In the genomic region with DNA sequence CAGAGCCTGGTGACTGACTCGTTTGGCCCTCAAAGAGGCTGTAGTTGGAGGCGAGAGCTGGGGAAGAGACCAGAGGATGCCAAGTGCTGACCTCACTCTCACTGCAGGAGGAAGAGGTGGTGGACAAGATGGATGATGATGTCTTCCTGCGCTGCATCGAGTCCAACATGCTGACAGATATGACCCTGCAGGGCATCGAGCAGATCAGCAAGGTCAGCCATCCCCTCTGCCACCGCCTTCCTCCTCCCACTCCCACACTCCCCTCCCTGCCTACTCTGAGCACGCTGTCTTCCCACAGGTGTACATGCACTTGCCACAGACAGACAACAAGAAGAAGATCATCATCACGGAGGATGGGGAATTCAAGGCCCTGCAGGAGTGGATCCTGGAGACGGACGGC, we compare ENCODE assay signal across 23 cellular contexts. TPM values are rescaled to one million over a fixed set of nuclear protein-coding genes. Genes with fewer than 3 reads are reported as not detected.
A peak's percentile ranks its signal among the peaks of the same experiment; 100 is the strongest.
DNase-seq lines count a peak whose midpoint lies in the region; ATAC-seq and TF ChIP-seq lines count a peak whose summit lies in the region.
"Had no signal": no experiment of that assay in that cellular context is flagged by ENCODE, and none has a peak within 500 bp of the region (broad histone marks: within the 10 kb centered on the region; RNA-seq: fewer than 3 reads in every experiment).

No MANE protein-coding gene starts in this region.

- intact Hi-C loops in HCT116 (cut with micrococcal nuclease): loop anchor here (5.0 kb wide), 1 partner anchor 176 kb away; a partner anchor contains a TSS

- H3K4me3 Mint-ChIP-seq in activated naive CD8-positive, alpha-beta T cell treated with anti-CD3 and anti-CD28 coated beads for 36 hours: no peak overlapping the region
- H3K4me3 Mint-ChIP-seq: T-helper 1 cell treated with Interleukin-12 subunit alpha and Interleukin-12 subunit beta and Interleukin-4 antibody, amounts not matched to agents 30 μg/mL and 1 μg/mL, for 36 hours had no signal

- no peak for TF ChIP-seq RAD21 in HCT116 (IDR thresholded peaks at IDR 0.05; ENCODE audit: low read depth)

- no peak overlapping the region for H3K27ac ChIP-seq in HCT116 (ENCODE audit: low read depth, low read length)
- H3K27ac ChIP-seq in Karpas-422 (ENCODE audit: low read length): no peak overlapping the region
- H3K27ac ChIP-seq: hepatocyte, VCaP had no signal

- RAD21 ChIA-PET in HCT116 (lab: Charles Lee; ENCODE audit: low non-redundant PET in 1 of 2, low total read pairs in 2 of 2, uncharacterized antibody in 2 of 2, unreplicated experiment in 2 of 2): no interaction called here

- H3K9ac ChIP-seq in HCT116 (ENCODE audit: low read length) (no peak overlapping the region), Karpas-422 (ENCODE audit: low read length) (no peak overlapping the region)

- no peaks in the 10 kb centered on the region for H3K27me3 Mint-ChIP-seq in activated naive CD8-positive, alpha-beta T cell treated with anti-CD3 and anti-CD28 coated beads for 36 hours

- no peaks in the 10 kb centered on the region for H3K4me1 Mint-ChIP-seq in activated naive CD8-positive, alpha-beta T cell treated with anti-CD3 and anti-CD28 coated beads for 36 hours

- DNase-seq in HCT116 (ENCODE audit: low read depth, low spot score) (no peak), fibroblast of the aortic adventitia (ENCODE audit: low read depth) (peak; percentile 31), AG08395 (ENCODE audit: low spot score) (no peak), Karpas-422 (no peak)
- DNase-seq in activated naive CD8-positive, alpha-beta T cell treated with anti-CD3 and anti-CD28 coated beads for 36 hours: no peak
- DNase-seq: activated CD4-positive, alpha-beta T cell treated with anti-CD3 and anti-CD28 coated beads, Interleukin-2, amount 50 U/mL, for 4 hours; COR-L47; effector CD8-positive, alpha-beta T cell; islet precursor cell; NCI-H1436; NCI-H774; posterior cingulate gyrus; SIG-M5; stimulated activated CD4-positive, alpha-beta T cell treated with anti-CD3 and anti-CD28 coated beads, Interleukin-2, amount 100 ng/mL, for 48 hours had no signal

- H3K79me2 ChIP-seq in HCT116 (ENCODE audit: insufficient read depth, low read length) (peaks cover 13% of the 10 kb centered on the region; the same call in 1 of the 2 replicates), Karpas-422 (ENCODE audit: low read length) (no peaks in the 10 kb centered on the region)
- H3K79me2 ChIP-seq: hepatocyte had no signal

- no peak overlapping the region for H2AFZ ChIP-seq in HCT116 (ENCODE audit: low read depth, low read length, poor library complexity, severe bottlenecking)
- H2AFZ ChIP-seq in Karpas-422 (ENCODE audit: low read length): no peak overlapping the region
- H2AFZ ChIP-seq: hepatocyte had no signal

- H3K36me3 ChIP-seq in HCT116 (ENCODE audit: control insufficient read depth in 1 of 2, insufficient read depth in 2 of 2, low read length in 2 of 2) (peaks cover 51 to 79% of the 10 kb centered on the region in 2 experiments), Karpas-422 (ENCODE audit: insufficient read depth, low read length) (peaks cover 26% of the 10 kb centered on the region)

- CTCF ChIA-PET in HCT116 (lab: Charles Lee): no interaction called here

- H3K27me3 ChIP-seq in HCT116 (ENCODE audit: insufficient read depth, low read length) (no peaks in the 10 kb centered on the region), Karpas-422 (ENCODE audit: low read length) (no peaks in the 10 kb centered on the region)
- H3K27me3 ChIP-seq: hepatocyte had no signal

- H3K4me3 ChIP-seq in HCT116 (replicated peaks in 1 of 2; ENCODE audit: low read depth in 1 of 2, low read length in 2 of 2) (no peak overlapping the region), fibroblast of the aortic adventitia (ENCODE audit: low read depth, low read length) (no peak overlapping the region), Karpas-422 (ENCODE audit: low read length) (no peak overlapping the region)
- H3K4me3 ChIP-seq: hepatocyte had no signal

- H3K4me1 ChIP-seq in HCT116 (ENCODE audit: control insufficient read depth in 1 of 2, insufficient read depth in 2 of 2, low read length in 2 of 2) (no peaks in the 10 kb centered on the region), Karpas-422 (ENCODE audit: low read length) (no peaks in the 10 kb centered on the region)

- no peak overlapping the region for H3K4me2 ChIP-seq in HCT116 (ENCODE audit: low read length)
- H3K4me2 ChIP-seq in Karpas-422 (ENCODE audit: low read depth, low read length, poor library complexity, severe bottlenecking): no peak overlapping the region
- H3K4me2 ChIP-seq: hepatocyte had no signal

- H3K9me3 ChIP-seq in HCT116 (ENCODE audit: control insufficient read depth in 1 of 2, insufficient read depth in 1 of 2, low read depth in 1 of 2, low read length in 2 of 2): no peaks in the 10 kb centered on the region
- H3K9me3 ChIP-seq in Karpas-422 (ENCODE audit: low read length): no peaks in the 10 kb centered on the region

- H3K9me2 ChIP-seq in HCT116 (ENCODE audit: insufficient read depth) (no peaks in the 10 kb centered on the region), Karpas-422 (replicated peaks; ENCODE audit: insufficient read depth, low read length) (no peaks in the 10 kb centered on the region)

- TF ChIP-seq POLR2A in HCT116 (IDR thresholded peaks at IDR 0.05; ENCODE audit: borderline replicate concordance, extremely low read depth, insufficient read depth, insufficient read length): no peak

- H3K9me3 Mint-ChIP-seq in activated naive CD8-positive, alpha-beta T cell treated with anti-CD3 and anti-CD28 coated beads for 36 hours: no peaks in the 10 kb centered on the region
- H3K9me3 Mint-ChIP-seq: T-helper 1 cell treated with Interleukin-12 subunit alpha and Interleukin-12 subunit beta and Interleukin-4 antibody, amounts not matched to agents 30 μg/mL and 1 μg/mL, for 36 hours had no signal

- peak overlapping the region; percentile 11 for H3K27ac Mint-ChIP-seq in activated naive CD8-positive, alpha-beta T cell treated with anti-CD3 and anti-CD28 coated beads for 36 hours
- H3K27ac Mint-ChIP-seq: T-helper 1 cell treated with Interleukin-12 subunit alpha and Interleukin-12 subunit beta and Interleukin-4 antibody, amounts not matched to agents 30 μg/mL and 1 μg/mL, for 36 hours had no signal

- POLR2A ChIA-PET in HCT116 (lab: Charles Lee): no interaction called here

- H3K36me3 Mint-ChIP-seq in activated naive CD8-positive, alpha-beta T cell treated with anti-CD3 and anti-CD28 coated beads for 36 hours: peaks cover 42% of the 10 kb centered on the region

- H4K20me1 ChIP-seq in HCT116 (ENCODE audit: insufficient read depth): no peaks in the 10 kb centered on the region
- H4K20me1 ChIP-seq in Karpas-422 (ENCODE audit: insufficient read depth, low read depth, low read length): peaks cover 3% of the 10 kb centered on the region; the same call in 1 of the 2 replicates

- BruUV-seq in HCT116 (replicated peaks; lab: Mats Ljungman, UMichigan): no TSS peak

- no peak for ATAC-seq in HCT116
- no peak for ATAC-seq in activated CD4-positive, CD25-positive, alpha-beta regulatory T cell treated with anti-CD3 and anti-CD28 coated beads, Interleukin-2, amount 50 U/mL, for 24 hours

- TF ChIP-seq CTCF in HCT116 (IDR thresholded peaks at IDR 0.05 in 2 of 3, conservative IDR thresholded peaks at IDR 0.05 in 1 of 3; ENCODE audit: borderline replicate concordance in 1 of 3, insufficient read depth in 1 of 3, low read depth in 2 of 3, low read length in 2 of 3) (no peak), fibroblast of the aortic adventitia (IDR thresholded peaks at IDR 0.05; ENCODE audit: insufficient read depth, low read length) (no peak)

TF ChIP-seq in HCT116, 20 proteins besides CTCF, POLR2A, EP300 and RAD21:
- TF ChIP-seq POLR2AphosphoS5 (IDR thresholded peaks at IDR 0.05; ENCODE audit: low read depth, low read length) (peak; percentile 15; the same call in 1 of the 2 replicates), SRF (IDR thresholded peaks at IDR 0.05; ENCODE audit: low read depth) (no peak)
TF ChIP-seq in HCT116: peak in this region for 1.

RNA-seq across cellular contexts. Expression of a gene that starts 26.9 kb away (rescaled TPM):
- 205 TPM for total RNA-seq in HCT116 (2021; ENCODE audit: unreplicated experiment)
- 162 and 167 TPM in 2 replicates for polyA plus RNA-seq in HCT116 (2012)
- 100 to 1,000 TPM; 198 to 200 TPM for total RNA-seq in activated naive CD8-positive, alpha-beta T cell treated with anti-CD3 and anti-CD28 coated beads for 36 hours
- 72.9 and 74.1 TPM in 2 replicates for total RNA-seq in fibroblast of the aortic adventitia (ENCODE audit: low replicate concordance)
- total RNA-seq in Karpas-422 (2014; rRNA removed; shearing (Covaris generic); ENCODE audit: low replicate concordance): 78.8 and 169 TPM in 2 replicates

RNA-seq across cellular contexts. Expression of a gene that starts 29.9 kb away (rescaled TPM):
- total RNA-seq in HCT116 (2021; ENCODE audit: unreplicated experiment): not detected
- 0.12 and 0.22 TPM in 2 replicates for polyA plus RNA-seq in HCT116 (2012)
- not detected for total RNA-seq in activated naive CD8-positive, alpha-beta T cell treated with anti-CD3 and anti-CD28 coated beads for 36 hours
- not detected in 2 replicates for total RNA-seq in fibroblast of the aortic adventitia (ENCODE audit: low replicate concordance)
- not detected in 2 replicates for total RNA-seq in Karpas-422 (2014; rRNA removed; shearing (Covaris generic); ENCODE audit: low replicate concordance)
- total RNA-seq: cardiac septum, hepatocyte, lung microvascular endothelial cell, myocyte, skeletal muscle tissue had no signal
- polyA plus RNA-seq: adipose tissue had no signal

RNA-seq across cellular contexts. Expression of a gene that starts 31.7 kb away (rescaled TPM):
- total RNA-seq in HCT116 (2021; ENCODE audit: unreplicated experiment): 17.1 TPM
- polyA plus RNA-seq in HCT116 (2012): 13.0 and 15.0 TPM in 2 replicates
- total RNA-seq in activated naive CD8-positive, alpha-beta T cell treated with anti-CD3 and anti-CD28 coated beads for 36 hours: 10 to 100 TPM; 16.7 TPM
- 37.4 and 45.5 TPM in 2 replicates for total RNA-seq in fibroblast of the aortic adventitia (ENCODE audit: low replicate concordance)
- total RNA-seq in Karpas-422 (2014; rRNA removed; shearing (Covaris generic); ENCODE audit: low replicate concordance): 5.5 and 7.2 TPM in 2 replicates

RNA-seq across cellular contexts. Expression of a gene that starts 37.8 kb away (rescaled TPM):
- 12.3 TPM for total RNA-seq in HCT116 (2021; ENCODE audit: unreplicated experiment)
- polyA plus RNA-seq in HCT116 (2012): 17.1 and 20.8 TPM in 2 replicates
- 10 to 100 TPM; 11.6 to 15.1 TPM for total RNA-seq in activated naive CD8-positive, alpha-beta T cell treated with anti-CD3 and anti-CD28 coated beads for 36 hours
- total RNA-seq in fibroblast of the aortic adventitia (ENCODE audit: low replicate concordance): 10.1 and 14.5 TPM in 2 replicates
- total RNA-seq in Karpas-422 (2014; rRNA removed; shearing (Covaris generic); ENCODE audit: low replicate concordance): not detected in 2 replicates

RNA-seq across cellular contexts. Expression of a gene that starts 47.4 kb away (rescaled TPM):
- total RNA-seq in HCT116 (2021; ENCODE audit: unreplicated experiment) (0.71 TPM), fibroblast of the aortic adventitia (ENCODE audit: low replicate concordance) (1.1 and 1.4 TPM in 2 replicates)
- 1.1 and 1.3 TPM in 2 replicates for polyA plus RNA-seq in HCT116 (2012)
- 1 to 10 TPM; 6.3 to 7.3 TPM for total RNA-seq in activated naive CD8-positive, alpha-beta T cell treated with anti-CD3 and anti-CD28 coated beads for 36 hours
- 0.90 and 4.0 TPM in 2 replicates for total RNA-seq in Karpas-422 (2014; rRNA removed; shearing (Covaris generic); ENCODE audit: low replicate concordance)
